25 cellular contexts compared by ENCODE assay signal in the genomic region with DNA sequence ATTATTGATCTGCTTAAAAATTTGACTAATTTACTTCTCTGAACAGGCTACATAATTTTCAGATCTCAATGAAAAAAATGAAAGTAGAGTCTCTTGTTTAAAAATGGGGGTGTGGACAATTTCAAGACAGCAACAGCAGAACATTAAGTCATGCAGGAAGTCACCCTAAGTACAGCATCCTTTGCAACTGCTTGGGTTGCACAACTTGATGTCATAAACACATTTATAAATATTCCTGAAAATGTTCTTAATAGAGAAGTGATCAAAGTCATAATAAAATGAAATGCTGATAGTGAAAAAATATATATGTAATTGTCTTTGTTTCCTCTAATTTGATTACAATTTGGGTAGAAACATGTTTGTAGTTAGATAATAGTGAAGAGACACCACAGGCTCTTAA.
"Had no signal": no experiment of that assay in that cellular context is flagged by ENCODE, and none has a peak within 500 bp of the region (broad histone marks: within the 10 kb centered on the region; RNA-seq: fewer than 3 reads in every experiment).

No MANE protein-coding gene starts in this region.

- H3K27me3 ChIP-seq: esophagus muscularis mucosa, gastroesophageal sphincter, heart right ventricle, hepatocyte had no signal

- H3K4me3 ChIP-seq: esophagus muscularis mucosa, gastroesophageal sphincter, heart right ventricle, hepatocyte had no signal

- H3K36me3 ChIP-seq: esophagus muscularis mucosa, gastroesophageal sphincter, heart right ventricle had no signal

- H3K9me3 ChIP-seq: esophagus muscularis mucosa, gastroesophageal sphincter had no signal

- DNase-seq: activated B cell treated with CpG ODN at 0.5 μM for 24 hours; activated CD4-positive, alpha-beta T cell treated with anti-CD3 and anti-CD28 coated beads for 48 hours; activated CD4-positive, alpha-beta T cell treated with anti-CD3 and anti-CD28 coated beads, Interleukin-2, amount 50 U/mL, for 1 hour; activated CD4-positive, alpha-beta T cell treated with anti-CD3 and anti-CD28 coated beads, Interleukin-2, amount 50 U/mL, for 48 hours; activated CD8-positive, alpha-beta memory T cell treated with anti-CD3 and anti-CD28 coated beads for 24 hours; activated CD8-positive, alpha-beta T cell treated with anti-CD3 and anti-CD28 coated beads for 36 hours; activated effector memory CD4-positive, alpha-beta T cell treated with anti-CD3 and anti-CD28 coated beads, Interleukin-2, amount 50 U/mL, for 16 hours; activated naive CD4-positive, alpha-beta T cell treated with anti-CD3 and anti-CD28 coated beads for 36 hours; activated naive CD8-positive, alpha-beta T cell treated with anti-CD3 and anti-CD28 coated beads, Interleukin-2, amount 10 ng/mL, durations not matched to agents 7 days and 5 days; activated T-cell treated with anti-CD3 and anti-CD28 coated beads, Interleukin-2, amount 50 U/mL, for 4 hours; anterior cingulate cortex; caudate nucleus; cortex of kidney; dermis blood vessel endothelial cell; effector CD4-positive, alpha-beta T cell; effector memory CD8-positive, alpha-beta T cell; erythroblast; foreskin melanocyte; heart right ventricle; T-helper 2 cell had no signal

- ATAC-seq: activated CD4-positive, CD25-positive, alpha-beta regulatory T cell treated with anti-CD3 and anti-CD28 coated beads, Interleukin-2, amount 50 U/mL, for 24 hours; activated CD8-positive, alpha-beta T cell treated with anti-CD3 and anti-CD28 coated beads for 36 hours; activated naive CD4-positive, alpha-beta T cell treated with anti-CD3 and anti-CD28 coated beads, Interleukin-2, amount 50 U/mL, for 72 hours; activated T-cell treated with anti-CD3 and anti-CD28 coated beads, Interleukin-2, amount 50 U/mL, for 4 hours; effector memory CD8-positive, alpha-beta T cell; gastroesophageal sphincter; heart right ventricle had no signal

- H3K4me1 ChIP-seq: esophagus muscularis mucosa, gastroesophageal sphincter had no signal
